2 cellular contexts compared by ENCODE assay signal in the genomic region with DNA sequence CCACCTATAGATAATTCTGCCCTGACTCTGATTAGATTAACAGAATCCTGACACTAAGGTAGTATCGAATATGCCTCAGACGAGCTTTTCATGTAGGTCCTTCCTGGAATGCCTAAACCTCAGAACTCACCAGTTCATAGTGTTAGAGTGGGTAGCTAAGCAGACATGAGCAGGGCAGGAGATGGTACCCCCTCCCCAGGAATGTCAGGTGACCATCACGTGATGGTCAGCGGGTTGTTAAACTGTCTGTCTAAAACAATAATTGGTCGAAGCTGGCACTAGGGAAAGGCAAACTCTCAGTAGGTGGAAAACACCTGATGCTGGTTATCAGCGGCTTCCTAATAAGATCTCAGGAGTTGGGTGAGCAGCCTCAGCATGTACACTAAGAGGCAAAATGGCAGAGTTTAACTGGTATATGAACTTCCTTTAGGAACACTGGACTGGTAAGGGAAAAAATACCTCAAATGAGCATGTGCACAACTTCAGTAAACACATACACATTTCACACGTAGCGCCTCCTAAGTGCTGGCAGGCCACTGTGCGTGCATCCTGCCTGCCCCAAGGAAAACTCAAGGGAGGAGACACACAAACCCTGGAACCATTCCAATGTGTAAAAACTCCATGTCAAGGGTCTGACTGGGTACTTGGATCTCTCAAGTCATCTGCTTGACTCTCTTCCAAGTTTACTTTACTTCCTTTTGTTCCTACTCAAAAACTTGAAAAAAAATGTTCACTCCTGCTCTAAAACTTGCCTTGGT.
A peak's percentile ranks its signal among the peaks of the same experiment; 100 is the strongest.
TF ChIP-seq lines count a peak whose summit lies in the region.

No MANE protein-coding gene starts in this region.

TF ChIP-seq in IMR-90, 13 proteins besides CTCF, POLR2A, EP300 and RAD21:
- TF ChIP-seq CEBPB (IDR thresholded peaks at IDR 0.05; ENCODE audit: low read depth, low read length), result no peak
- no peak for TF ChIP-seq RCOR1 (IDR thresholded peaks at IDR 0.05; ENCODE audit: insufficient replicate concordance, low read length)
- TF ChIP-seq FOS (IDR thresholded peaks at IDR 0.05; ENCODE audit: low read depth, low read length), result no peak
- no peak for TF ChIP-seq MAFK (IDR thresholded peaks at IDR 0.05; ENCODE audit: low read depth, low read length)
- TF ChIP-seq, protein P1, sequence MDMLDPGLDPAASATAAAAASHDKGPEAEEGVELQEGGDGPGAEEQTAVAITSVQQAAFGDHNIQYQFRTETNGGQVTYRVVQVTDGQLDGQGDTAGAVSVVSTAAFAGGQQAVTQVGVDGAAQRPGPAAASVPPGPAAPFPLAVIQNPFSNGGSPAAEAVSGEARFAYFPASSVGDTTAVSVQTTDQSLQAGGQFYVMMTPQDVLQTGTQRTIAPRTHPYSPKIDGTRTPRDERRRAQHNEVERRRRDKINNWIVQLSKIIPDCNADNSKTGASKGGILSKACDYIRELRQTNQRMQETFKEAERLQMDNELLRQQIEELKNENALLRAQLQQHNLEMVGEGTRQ (IDR thresholded peaks at IDR 0.05; ENCODE audit: low read depth, low read length), result no peak
- no peak for TF ChIP-seq RFX5 (IDR thresholded peaks at IDR 0.05; ENCODE audit: low read depth, low read length)
- TF ChIP-seq, protein P2, sequence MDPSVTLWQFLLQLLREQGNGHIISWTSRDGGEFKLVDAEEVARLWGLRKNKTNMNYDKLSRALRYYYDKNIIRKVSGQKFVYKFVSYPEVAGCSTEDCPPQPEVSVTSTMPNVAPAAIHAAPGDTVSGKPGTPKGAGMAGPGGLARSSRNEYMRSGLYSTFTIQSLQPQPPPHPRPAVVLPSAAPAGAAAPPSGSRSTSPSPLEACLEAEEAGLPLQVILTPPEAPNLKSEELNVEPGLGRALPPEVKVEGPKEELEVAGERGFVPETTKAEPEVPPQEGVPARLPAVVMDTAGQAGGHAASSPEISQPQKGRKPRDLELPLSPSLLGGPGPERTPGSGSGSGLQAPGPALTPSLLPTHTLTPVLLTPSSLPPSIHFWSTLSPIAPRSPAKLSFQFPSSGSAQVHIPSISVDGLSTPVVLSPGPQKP (IDR thresholded peaks at IDR 0.05; ENCODE audit: borderline replicate concordance, low read depth, low read length), result no peak
- no peak for TF ChIP-seq MXI1 (IDR thresholded peaks at IDR 0.05; ENCODE audit: borderline replicate concordance, low read depth, low read length)
- TF ChIP-seq SMC3 (IDR thresholded peaks at IDR 0.05; ENCODE audit: low read depth, low read length), result no peak
- TF ChIP-seq BHLHE40 (IDR thresholded peaks at IDR 0.05; ENCODE audit: low read depth, low read length), result no peak
- no peak for TF ChIP-seq NFE2L2 (IDR thresholded peaks at IDR 0.05; ENCODE audit: low read depth, low read length)
- TF ChIP-seq MAZ (IDR thresholded peaks at IDR 0.05; ENCODE audit: borderline replicate concordance, low read depth, low read length), result no peak
- no peak for TF ChIP-seq CHD1 (IDR thresholded peaks at IDR 0.05; ENCODE audit: low read depth, low read length)

TF ChIP-seq in K562, 482 proteins besides CTCF, POLR2A, EP300 and RAD21:
- TF ChIP-seq CBFB (CRISPR knock-in tag; IDR thresholded peaks at IDR 0.05), result no peak
- no peak for TF ChIP-seq SMARCE1 (IDR thresholded peaks at IDR 0.05)
- no peak for TF ChIP-seq ZNF239 (CRISPR knock-in tag; IDR thresholded peaks at IDR 0.05)
- TF ChIP-seq, protein P3, sequence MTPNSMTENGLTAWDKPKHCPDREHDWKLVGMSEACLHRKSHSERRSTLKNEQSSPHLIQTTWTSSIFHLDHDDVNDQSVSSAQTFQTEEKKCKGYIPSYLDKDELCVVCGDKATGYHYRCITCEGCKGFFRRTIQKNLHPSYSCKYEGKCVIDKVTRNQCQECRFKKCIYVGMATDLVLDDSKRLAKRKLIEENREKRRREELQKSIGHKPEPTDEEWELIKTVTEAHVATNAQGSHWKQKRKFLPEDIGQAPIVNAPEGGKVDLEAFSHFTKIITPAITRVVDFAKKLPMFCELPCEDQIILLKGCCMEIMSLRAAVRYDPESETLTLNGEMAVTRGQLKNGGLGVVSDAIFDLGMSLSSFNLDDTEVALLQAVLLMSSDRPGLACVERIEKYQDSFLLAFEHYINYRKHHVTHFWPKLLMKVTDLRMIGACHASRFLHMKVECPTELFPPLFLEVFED (CRISPR knock-in tag; conservative IDR thresholded peaks at IDR 0.05), result no peak
- TF ChIP-seq POLR2B (IDR thresholded peaks at IDR 0.05; ENCODE audit: low read depth, partially characterized antibody), result no peak
- TF ChIP-seq, protein P4, sequence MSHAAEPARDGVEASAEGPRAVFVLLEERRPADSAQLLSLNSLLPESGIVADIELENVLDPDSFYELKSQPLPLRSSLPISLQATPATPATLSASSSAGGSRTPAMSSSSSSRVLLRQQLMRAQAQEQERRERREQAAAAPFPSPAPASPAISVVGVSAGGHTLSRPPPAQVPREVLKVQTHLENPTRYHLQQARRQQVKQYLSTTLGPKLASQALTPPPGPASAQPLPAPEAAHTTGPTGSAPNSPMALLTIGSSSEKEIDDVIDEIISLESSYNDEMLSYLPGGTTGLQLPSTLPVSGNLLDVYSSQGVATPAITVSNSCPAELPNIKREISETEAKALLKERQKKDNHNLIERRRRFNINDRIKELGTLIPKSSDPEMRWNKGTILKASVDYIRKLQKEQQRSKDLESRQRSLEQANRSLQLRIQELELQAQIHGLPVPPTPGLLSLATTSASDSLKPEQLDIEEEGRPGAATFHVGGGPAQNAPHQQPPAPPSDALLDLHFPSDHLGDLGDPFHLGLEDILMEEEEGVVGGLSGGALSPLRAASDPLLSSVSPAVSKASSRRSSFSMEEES (CRISPR knock-in tag; IDR thresholded peaks at IDR 0.05), result peak; percentile 15; the same call in 1 of the 2 replicates
